Comparison of ENCODE assay signal across 1 cellular context in the genomic region with DNA sequence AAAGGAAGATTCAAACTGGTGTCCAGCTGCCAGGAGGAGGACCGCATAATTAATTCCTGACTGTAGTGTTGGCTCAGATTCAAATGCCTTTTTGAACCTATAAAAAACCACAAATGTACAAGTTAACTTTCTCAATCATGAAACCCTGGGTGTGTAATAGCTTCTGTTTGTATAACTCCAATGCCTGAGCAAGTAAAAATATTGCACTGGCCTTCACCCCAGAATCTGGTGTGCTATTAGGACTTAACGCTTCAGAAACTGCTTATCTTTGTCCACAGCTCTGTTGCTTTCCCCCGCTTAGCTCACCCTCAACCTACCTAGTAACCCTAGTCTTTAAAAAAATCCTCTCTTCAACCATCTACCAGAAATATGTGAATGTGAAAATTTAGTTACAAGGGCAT.
A peak's percentile ranks its signal among the peaks of the same experiment; 100 is the strongest.
TF ChIP-seq lines count a peak whose summit lies in the region.

No MANE protein-coding gene starts in this region.

TF ChIP-seq in K562, 482 proteins besides CTCF, POLR2A, EP300 and RAD21 (continued from another document):
- TF ChIP-seq, protein P1, sequence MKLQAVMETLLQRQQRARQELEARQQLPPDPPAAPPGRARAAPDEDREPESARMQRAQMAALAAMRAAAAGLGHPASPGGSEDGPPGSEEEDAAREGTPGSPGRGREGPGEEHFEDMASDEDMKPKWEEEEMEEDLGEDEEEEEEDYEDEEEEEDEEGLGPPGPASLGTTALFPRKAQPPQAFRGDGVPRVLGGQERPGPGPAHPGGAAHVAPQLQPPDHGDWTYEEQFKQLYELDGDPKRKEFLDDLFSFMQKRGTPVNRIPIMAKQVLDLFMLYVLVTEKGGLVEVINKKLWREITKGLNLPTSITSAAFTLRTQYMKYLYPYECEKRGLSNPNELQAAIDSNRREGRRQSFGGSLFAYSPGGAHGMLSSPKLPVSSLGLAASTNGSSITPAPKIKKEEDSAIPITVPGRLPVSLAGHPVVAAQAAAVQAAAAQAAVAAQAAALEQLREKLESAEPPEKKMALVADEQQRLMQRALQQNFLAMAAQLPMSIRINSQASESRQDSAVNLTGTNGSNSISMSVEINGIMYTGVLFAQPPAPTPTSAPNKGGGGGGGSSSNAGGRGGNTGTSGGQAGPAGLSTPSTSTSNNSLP (IDR thresholded peaks at IDR 0.05; ENCODE audit: borderline replicate concordance, low read depth, low read length) = peak; percentile 48; the same call in 1 of the 2 replicates
- TF ChIP-seq, protein P2, sequence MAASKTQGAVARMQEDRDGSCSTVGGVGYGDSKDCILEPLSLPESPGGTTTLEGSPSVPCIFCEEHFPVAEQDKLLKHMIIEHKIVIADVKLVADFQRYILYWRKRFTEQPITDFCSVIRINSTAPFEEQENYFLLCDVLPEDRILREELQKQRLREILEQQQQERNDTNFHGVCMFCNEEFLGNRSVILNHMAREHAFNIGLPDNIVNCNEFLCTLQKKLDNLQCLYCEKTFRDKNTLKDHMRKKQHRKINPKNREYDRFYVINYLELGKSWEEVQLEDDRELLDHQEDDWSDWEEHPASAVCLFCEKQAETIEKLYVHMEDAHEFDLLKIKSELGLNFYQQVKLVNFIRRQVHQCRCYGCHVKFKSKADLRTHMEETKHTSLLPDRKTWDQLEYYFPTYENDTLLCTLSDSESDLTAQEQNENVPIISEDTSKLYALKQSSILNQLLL (CRISPR knock-in tag; IDR thresholded peaks at IDR 0.05; ENCODE audit: borderline replicate concordance) = no peak
- no peak for TF ChIP-seq ZNF780A (CRISPR knock-in tag; IDR thresholded peaks at IDR 0.05)
- TF ChIP-seq PURB (CRISPR knock-in tag; IDR thresholded peaks at IDR 0.05; ENCODE audit: low read depth) = no peak
- no peak for TF ChIP-seq TAF9B (IDR thresholded peaks at IDR 0.05; ENCODE audit: partially characterized antibody)
- TF ChIP-seq, protein P3, sequence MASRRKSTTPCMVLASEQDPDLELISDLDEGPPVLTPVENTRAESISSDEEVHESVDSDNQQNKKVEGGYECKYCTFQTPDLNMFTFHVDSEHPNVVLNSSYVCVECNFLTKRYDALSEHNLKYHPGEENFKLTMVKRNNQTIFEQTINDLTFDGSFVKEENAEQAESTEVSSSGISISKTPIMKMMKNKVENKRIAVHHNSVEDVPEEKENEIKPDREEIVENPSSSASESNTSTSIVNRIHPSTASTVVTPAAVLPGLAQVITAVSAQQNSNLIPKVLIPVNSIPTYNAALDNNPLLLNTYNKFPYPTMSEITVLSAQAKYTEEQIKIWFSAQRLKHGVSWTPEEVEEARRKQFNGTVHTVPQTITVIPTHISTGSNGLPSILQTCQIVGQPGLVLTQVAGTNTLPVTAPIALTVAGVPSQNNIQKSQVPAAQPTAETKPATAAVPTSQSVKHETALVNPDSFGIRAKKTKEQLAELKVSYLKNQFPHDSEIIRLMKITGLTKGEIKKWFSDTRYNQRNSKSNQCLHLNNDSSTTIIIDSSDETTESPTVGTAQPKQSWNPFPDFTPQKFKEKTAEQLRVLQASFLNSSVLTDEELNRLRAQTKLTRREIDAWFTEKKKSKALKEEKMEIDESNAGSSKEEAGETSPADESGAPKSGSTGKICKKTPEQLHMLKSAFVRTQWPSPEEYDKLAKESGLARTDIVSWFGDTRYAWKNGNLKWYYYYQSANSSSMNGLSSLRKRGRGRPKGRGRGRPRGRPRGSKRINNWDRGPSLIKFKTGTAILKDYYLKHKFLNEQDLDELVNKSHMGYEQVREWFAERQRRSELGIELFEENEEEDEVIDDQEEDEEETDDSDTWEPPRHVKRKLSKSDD (conservative IDR thresholded peaks at IDR 0.05; ENCODE audit: low read length) = no peak
- TF ChIP-seq NFIC (IDR thresholded peaks at IDR 0.05) = peak; percentile 55
- no peak for TF ChIP-seq ZSCAN32 (CRISPR knock-in tag; IDR thresholded peaks at IDR 0.05)
- TF ChIP-seq, protein P4, sequence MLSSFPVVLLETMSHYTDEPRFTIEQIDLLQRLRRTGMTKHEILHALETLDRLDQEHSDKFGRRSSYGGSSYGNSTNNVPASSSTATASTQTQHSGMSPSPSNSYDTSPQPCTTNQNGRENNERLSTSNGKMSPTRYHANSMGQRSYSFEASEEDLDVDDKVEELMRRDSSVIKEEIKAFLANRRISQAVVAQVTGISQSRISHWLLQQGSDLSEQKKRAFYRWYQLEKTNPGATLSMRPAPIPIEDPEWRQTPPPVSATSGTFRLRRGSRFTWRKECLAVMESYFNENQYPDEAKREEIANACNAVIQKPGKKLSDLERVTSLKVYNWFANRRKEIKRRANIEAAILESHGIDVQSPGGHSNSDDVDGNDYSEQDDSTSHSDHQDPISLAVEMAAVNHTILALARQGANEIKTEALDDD (IDR thresholded peaks at IDR 0.05) = peak; percentile 95
- TF ChIP-seq TCF3 (CRISPR knock-in tag; IDR thresholded peaks at IDR 0.05) = peak; percentile 50; the same call in 1 of the 2 replicates
- TF ChIP-seq, protein P5, sequence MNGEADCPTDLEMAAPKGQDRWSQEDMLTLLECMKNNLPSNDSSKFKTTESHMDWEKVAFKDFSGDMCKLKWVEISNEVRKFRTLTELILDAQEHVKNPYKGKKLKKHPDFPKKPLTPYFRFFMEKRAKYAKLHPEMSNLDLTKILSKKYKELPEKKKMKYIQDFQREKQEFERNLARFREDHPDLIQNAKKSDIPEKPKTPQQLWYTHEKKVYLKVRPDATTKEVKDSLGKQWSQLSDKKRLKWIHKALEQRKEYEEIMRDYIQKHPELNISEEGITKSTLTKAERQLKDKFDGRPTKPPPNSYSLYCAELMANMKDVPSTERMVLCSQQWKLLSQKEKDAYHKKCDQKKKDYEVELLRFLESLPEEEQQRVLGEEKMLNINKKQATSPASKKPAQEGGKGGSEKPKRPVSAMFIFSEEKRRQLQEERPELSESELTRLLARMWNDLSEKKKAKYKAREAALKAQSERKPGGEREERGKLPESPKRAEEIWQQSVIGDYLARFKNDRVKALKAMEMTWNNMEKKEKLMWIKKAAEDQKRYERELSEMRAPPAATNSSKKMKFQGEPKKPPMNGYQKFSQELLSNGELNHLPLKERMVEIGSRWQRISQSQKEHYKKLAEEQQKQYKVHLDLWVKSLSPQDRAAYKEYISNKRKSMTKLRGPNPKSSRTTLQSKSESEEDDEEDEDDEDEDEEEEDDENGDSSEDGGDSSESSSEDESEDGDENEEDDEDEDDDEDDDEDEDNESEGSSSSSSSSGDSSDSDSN (IDR thresholded peaks at IDR 0.05; ENCODE audit: borderline replicate concordance in 1 of 2, low read depth in 2 of 2, low read length in 2 of 2) = peak in 1 of 2 experiments; percentile 71; a peak in 1 of 4 replicates
- TF ChIP-seq TBP (optimal IDR thresholded peaks at IDR 0.05; ENCODE audit: low read depth, low read length) = peak; percentile 16
- TF ChIP-seq BRD4 (IDR thresholded peaks at IDR 0.05) = no peak
- peak; percentile 12 for TF ChIP-seq HDAC3 (IDR thresholded peaks at IDR 0.05; ENCODE audit: borderline replicate concordance, partially characterized antibody)
- peak; percentile 70 for TF ChIP-seq CBFA2T3 (IDR thresholded peaks at IDR 0.05)
- TF ChIP-seq IRF2 (CRISPR knock-in tag; IDR thresholded peaks at IDR 0.05) = no peak
- TF ChIP-seq, protein P6, sequence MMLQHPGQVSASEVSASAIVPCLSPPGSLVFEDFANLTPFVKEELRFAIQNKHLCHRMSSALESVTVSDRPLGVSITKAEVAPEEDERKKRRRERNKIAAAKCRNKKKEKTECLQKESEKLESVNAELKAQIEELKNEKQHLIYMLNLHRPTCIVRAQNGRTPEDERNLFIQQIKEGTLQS (IDR thresholded peaks at IDR 0.05) = 0 out of 2 replicates have a peak, but pooled peaks have one; percentile 8
- TF ChIP-seq, protein P6 (CRISPR knock-in tag; conservative IDR thresholded peaks at IDR 0.05) = no peak
- 0 out of 2 replicates have a peak, but pooled peaks have one; percentile 17 for TF ChIP-seq POLR2AphosphoS5 (IDR thresholded peaks at IDR 0.05; ENCODE audit: control insufficient read depth, insufficient read depth, low read depth, low read length)
- TF ChIP-seq TEAD4 (IDR thresholded peaks at IDR 0.05; ENCODE audit: low read length) = peak; percentile 42; the same call in 1 of the 2 replicates
- TF ChIP-seq TEAD4 (CRISPR knock-in tag; IDR thresholded peaks at IDR 0.05; ENCODE audit: borderline replicate concordance) = no peak
